In genomic region chr6:7585287-7585930, GRCh38 we compare ENCODE assay signal across 20 cellular contexts. TPM values are rescaled to one million over a fixed set of nuclear protein-coding genes. Genes with fewer than 3 reads are reported as not detected.
DNase-seq lines count a peak whose midpoint lies in the region; ATAC-seq, FAIRE-seq and TF ChIP-seq lines count a peak whose summit lies in the region.
"Had no signal": no experiment of that assay in that cellular context is flagged by ENCODE, and none has a peak within 500 bp of the region (broad histone marks: within the 10 kb centered on the region; RNA-seq: fewer than 3 reads in every experiment).

No MANE protein-coding gene starts in this region.

- H4K20me1 ChIP-seq in astrocyte (ENCODE audit: insufficient read depth, low read length), result peaks cover 13% of the 10 kb centered on the region

- no peak for TF ChIP-seq POLR2A in testis (IDR thresholded peaks at IDR 0.05)

- H3K4me2 ChIP-seq in astrocyte (ENCODE audit: low read length), result no peak overlapping the region

- H3K4me1 Mint-ChIP-seq in astrocyte (ENCODE audit: low read depth, unreplicated experiment), result peaks cover 11% of the 10 kb centered on the region

- peak overlapping the region; percentile 67 for H3K27ac Mint-ChIP-seq in astrocyte (ENCODE audit: unreplicated experiment)
- H3K27ac Mint-ChIP-seq: CD4-positive, alpha-beta memory T cell had no signal

- no peaks in the 10 kb centered on the region for H3K27me3 ChIP-seq in astrocyte (ENCODE audit: insufficient read depth, low read length)
- H3K27me3 ChIP-seq in testis, result no peaks in the 10 kb centered on the region
- H3K27me3 ChIP-seq in left lung, result no peaks in the 10 kb centered on the region

- H3K36me3 ChIP-seq in astrocyte (ENCODE audit: insufficient read depth, low read length) (peaks cover 41% of the 10 kb centered on the region), testis (ENCODE audit: low read depth, missing control alignments) (no peaks in the 10 kb centered on the region), left lung (no peaks in the 10 kb centered on the region)

- CTCF ChIA-PET in RWPE1 (lab: Yijun Ruan, JAX), result interaction anchor here (0.6 kb wide), 1 partner anchor 141 kb away, joined by 3 read pairs; no protein-coding TSS in a partner anchor

- WGBS in testis, 2 donors, result 65 to 72% methylated on average over 28 of the region's 28 CpGs

- H3K4me3 Mint-ChIP-seq in astrocyte (ENCODE audit: unreplicated experiment), result no peak overlapping the region
- H3K4me3 Mint-ChIP-seq: CD4-positive, alpha-beta memory T cell had no signal

- H3K27ac ChIP-seq in RWPE1 (peak overlapping the region; percentile 47), astrocyte (ENCODE audit: low read depth, low read length) (no peak overlapping the region), testis (no peak overlapping the region), left lung (no peak overlapping the region)

- ATAC-seq in HG02610 (IDR thresholded peaks at IDR 0.05; ENCODE audit: unreplicated experiment), result no peak
- no peak for ATAC-seq in left lung

- peaks cover 3% of the 10 kb centered on the region for H3K4me1 ChIP-seq in astrocyte (ENCODE audit: insufficient read depth, low read length)
- H3K4me1 ChIP-seq in testis, result no peaks in the 10 kb centered on the region
- H3K4me1 ChIP-seq in left lung, result peaks cover 0 to 6% of the 10 kb centered on the region in 2 donors

- intact Hi-C loops in testis (cut with DNase I; ENCODE audit: low total_unique reads), result no loop called here
- intact Hi-C loops in left lung (cut with DNase I), result no loop called here

- H3K36me3 Mint-ChIP-seq in astrocyte (ENCODE audit: low read depth, unreplicated experiment), result peaks cover 26% of the 10 kb centered on the region

- H2AFZ ChIP-seq in astrocyte (ENCODE audit: low read depth, low read length), result no peak overlapping the region

- no peaks in the 10 kb centered on the region for H3K9me3 Mint-ChIP-seq in astrocyte (ENCODE audit: unreplicated experiment)

- H3K9ac ChIP-seq in astrocyte (ENCODE audit: low read length), result no peak overlapping the region

- no peaks in the 10 kb centered on the region for H3K27me3 Mint-ChIP-seq in astrocyte (ENCODE audit: low read depth, unreplicated experiment)

- DNase-seq in RWPE1 (ENCODE audit: low spot score), result no peak
- no peak for DNase-seq in astrocyte (ENCODE audit: low read depth)
- peak; percentile 16 for DNase-seq in epithelial cell of esophagus (ENCODE audit: low read depth)
- DNase-seq in testis, result peak; percentile 60
- no peak for DNase-seq in NCI-H2196 treated with DMSO at 0.1 percent for 48 hours (lab: John Stamatoyannopoulos, UW; ENCODE audit: unreplicated experiment)
- no peak for DNase-seq in RPMI8226
- DNase-seq in left lung, result no peak
- DNase-seq: C1 segment of cervical spinal cord; Calu3; CD4-positive, alpha-beta memory T cell; COR-L47; DMS53; DMS79 treated with DMSO at 0.1 percent for 48 hours; GF-D8; GOT3 had no signal

- H3K4me3 ChIP-seq in astrocyte (ENCODE audit: insufficient read depth, low read depth, low read length) (no peak overlapping the region), epithelial cell of esophagus (ENCODE audit: low read length) (no peak overlapping the region), testis (peak overlapping the region; percentile 34 to 49), left lung (no peak overlapping the region)
- H3K4me3 ChIP-seq: HAP-1 had no signal

- POLR2A ChIA-PET in RWPE1 (lab: Yijun Ruan, JAX; ENCODE audit: low non-redundant PET), result no interaction called here

- no peaks in the 10 kb centered on the region for H3K9me3 ChIP-seq in astrocyte (ENCODE audit: insufficient read depth, low read depth, low read length)
- no peaks in the 10 kb centered on the region for H3K9me3 ChIP-seq in testis
- no peaks in the 10 kb centered on the region for H3K9me3 ChIP-seq in left lung
- H3K9me3 ChIP-seq: HAP-1 had no signal

- TF ChIP-seq CTCF in RWPE1 (conservative IDR thresholded peaks at IDR 0.05; ENCODE audit: low read depth) (no peak), astrocyte (IDR thresholded peaks at IDR 0.05; ENCODE audit: insufficient read depth, low read depth, low read length) (no peak), epithelial cell of esophagus (IDR thresholded peaks at IDR 0.05; ENCODE audit: insufficient read depth, low read depth, low read length, missing control alignments) (no peak), testis (IDR thresholded peaks at IDR 0.05) (no peak), left lung (IDR thresholded peaks at IDR 0.05) (no peak)

- no peak for FAIRE-seq in astrocyte (lab: Jason Lieb, UNC)
- FAIRE-seq: GM12891, GM18507, H54 had no signal

- H3K79me2 ChIP-seq in astrocyte (ENCODE audit: insufficient read depth, low read length), result peaks cover 4% of the 10 kb centered on the region

RNA-seq across cellular contexts. Expression of gene SNRNP48, which starts 4.6 kb away (rescaled TPM):
- 10.2 and 13.1 TPM in 2 replicates for total RNA-seq in astrocyte
- total RNA-seq in testis, result 10 to 100 TPM in 1 of 2 donors, 1 to 10 TPM in 1; 8.5 to 10.7 TPM
- 5.6 TPM for polyA plus RNA-seq in testis (ENCODE audit: insufficient read depth, low read depth, low replicate concordance)
- total RNA-seq in left lung, result 10 to 100 TPM in 1 of 2 donors, 1 to 10 TPM in 1; 7.6 to 11.6 TPM

RNA-seq across cellular contexts. Expression of gene DSP, which starts 43.9 kb away (rescaled TPM):
- total RNA-seq in astrocyte (468 and 555 TPM in 2 replicates), testis (1 to 10 TPM; 3.6 to 4.1 TPM), left lung (10 to 100 TPM; 15.1 to 29.2 TPM)
- polyA plus RNA-seq in testis (ENCODE audit: insufficient read depth, low read depth, low replicate concordance), result 4.5 TPM
- total RNA-seq: CD4-positive, alpha-beta memory T cell had no signal
- polyA plus RNA-seq: CD4-positive, alpha-beta memory T cell had no signal

Comparison
In these comparisons a context has a peak if more than half of its experiments do, and no peak if none do; other contexts are left out.
1. DNase-seq: peak in epithelial cell of esophagus (single experiment) and testis (single experiment); none in RWPE1 (single experiment), astrocyte (single experiment), NCI-H2196 treated with DMSO at 0.1 percent for 48 hours (single experiment), RPMI8226 (single experiment) and left lung (0 of 2).
2. H3K4me3 ChIP-seq: peak in testis (2 of 2); none in astrocyte (single experiment), epithelial cell of esophagus (single experiment) and left lung (0 of 2).
3. RNA of gene DSP, which starts 43.9 kb away (total RNA-seq): 468 to 555 TPM in astrocyte; 15.1 to 29.2 TPM in left lung and 3.6 to 4.1 TPM in testis; every median in the first group is over 10 times any median in the second.